1 cellular context compared by ENCODE assay signal in the genomic region with DNA sequence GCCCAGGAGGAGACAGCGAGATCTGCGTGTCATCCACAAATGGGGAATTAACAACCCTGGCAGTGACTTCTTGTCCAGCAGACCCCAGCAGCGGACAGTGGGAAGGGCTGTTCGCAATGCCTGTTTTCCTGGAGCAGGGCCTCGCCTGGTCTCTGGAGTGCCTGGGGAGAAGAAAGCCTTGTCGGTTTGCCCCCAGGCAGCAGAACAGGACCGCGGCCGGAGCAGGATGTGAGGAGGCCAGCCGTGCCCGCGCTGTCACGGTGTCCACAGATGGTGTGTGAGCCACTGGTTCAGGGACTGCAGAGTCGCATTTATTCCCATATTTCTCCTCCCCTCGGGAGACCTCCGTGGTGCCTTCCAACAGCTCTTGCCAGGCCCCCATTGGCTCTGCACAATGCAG.
TF ChIP-seq lines count a peak whose summit lies in the region.

No MANE protein-coding gene starts in this region.

TF ChIP-seq in SK-N-SH treated with all-trans-retinoic acid at 6 μM for 48 hours, 23 proteins besides CTCF, POLR2A, EP300 and RAD21 (continued from another document):
- TF ChIP-seq, protein P1, sequence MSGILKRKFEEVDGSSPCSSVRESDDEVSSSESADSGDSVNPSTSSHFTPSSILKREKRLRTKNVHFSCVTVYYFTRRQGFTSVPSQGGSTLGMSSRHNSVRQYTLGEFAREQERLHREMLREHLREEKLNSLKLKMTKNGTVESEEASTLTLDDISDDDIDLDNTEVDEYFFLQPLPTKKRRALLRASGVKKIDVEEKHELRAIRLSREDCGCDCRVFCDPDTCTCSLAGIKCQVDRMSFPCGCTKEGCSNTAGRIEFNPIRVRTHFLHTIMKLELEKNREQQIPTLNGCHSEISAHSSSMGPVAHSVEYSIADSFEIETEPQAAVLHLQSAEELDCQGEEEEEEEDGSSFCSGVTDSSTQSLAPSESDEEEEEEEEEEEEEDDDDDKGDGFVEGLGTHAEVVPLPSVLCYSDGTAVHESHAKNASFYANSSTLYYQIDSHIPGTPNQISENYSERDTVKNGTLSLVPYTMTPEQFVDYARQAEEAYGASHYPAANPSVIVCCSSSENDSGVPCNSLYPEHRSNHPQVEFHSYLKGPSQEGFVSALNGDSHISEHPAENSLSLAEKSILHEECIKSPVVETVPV (CRISPR knock-in tag; IDR thresholded peaks at IDR 0.05), result no peak
- TF ChIP-seq ARNTL (CRISPR knock-in tag; IDR thresholded peaks at IDR 0.05; ENCODE audit: borderline replicate concordance, low read depth) (no peak), ZC3H10 (CRISPR knock-in tag; IDR thresholded peaks at IDR 0.05) (no peak), BACH2 (CRISPR knock-in tag; IDR thresholded peaks at IDR 0.05; ENCODE audit: borderline replicate concordance) (no peak), ISL1 (CRISPR knock-in tag; IDR thresholded peaks at IDR 0.05) (no peak)
TF ChIP-seq in SK-N-SH treated with all-trans-retinoic acid at 6 μM for 48 hours: peak in this region for 0.
